8 cellular contexts compared by ENCODE assay signal in genomic region chr2:215311625-215312394, GRCh38. TPM values are rescaled to one million over a fixed set of nuclear protein-coding genes. Genes with fewer than 3 reads are reported as not detected.
DNase-seq lines count a peak whose midpoint lies in the region; ATAC-seq and TF ChIP-seq lines count a peak whose summit lies in the region.

Gene ATIC, plus strand, starts transcription at chr2:215312059. Its CDS starts 84 bp downstream, at chr2:215312143.

- H3K4me1 ChIP-seq in RWPE2 (ENCODE audit: insufficient read depth, poor library complexity, severe bottlenecking): peaks cover 13% of the 10 kb centered on the region

- H3K27me3 Mint-ChIP-seq in natural killer cell treated with Interleukin-12 subunit alpha and Interleukin-12 subunit beta and Interleukin-15 and Interleukin-18, amount 100 ng/mL, for 72 hours: no peaks in the 10 kb centered on the region

- H3K9me3 Mint-ChIP-seq in natural killer cell treated with Interleukin-12 subunit alpha and Interleukin-12 subunit beta and Interleukin-15 and Interleukin-18, amount 100 ng/mL, for 72 hours: no peaks in the 10 kb centered on the region

- H3K36me3 Mint-ChIP-seq in natural killer cell treated with Interleukin-12 subunit alpha and Interleukin-12 subunit beta and Interleukin-15 and Interleukin-18, amount 100 ng/mL, for 72 hours: peaks cover 9% of the 10 kb centered on the region

- peaks cover 14 to 22% of the 10 kb centered on the region in 2 donors for H3K4me1 Mint-ChIP-seq in natural killer cell treated with Interleukin-12 subunit alpha and Interleukin-12 subunit beta and Interleukin-15 and Interleukin-18, amount 100 ng/mL, for 72 hours (ENCODE audit: low read depth in 2 of 2)

- peak within 1 kb of the TSS; percentile 67 to 81 for H3K27ac Mint-ChIP-seq in natural killer cell treated with Interleukin-12 subunit alpha and Interleukin-12 subunit beta and Interleukin-15 and Interleukin-18, amount 100 ng/mL, for 72 hours

- no peaks in the 10 kb centered on the region for H3K9me3 ChIP-seq in RWPE2 (ENCODE audit: severe bottlenecking)

- no peak for TF ChIP-seq CTCF in RWPE2 (IDR thresholded peaks at IDR 0.05; ENCODE audit: poor library complexity, severe bottlenecking)

- H3K27ac ChIP-seq in RWPE2 (ENCODE audit: poor library complexity, severe bottlenecking): peak within 1 kb of the TSS; percentile 52

- peak within 1 kb of the TSS; percentile 72 for H3K4me3 ChIP-seq in RWPE2 (ENCODE audit: severe bottlenecking)

- H3K4me3 Mint-ChIP-seq in natural killer cell treated with Interleukin-12 subunit alpha and Interleukin-12 subunit beta and Interleukin-15 and Interleukin-18, amount 100 ng/mL, for 72 hours: peak within 1 kb of the TSS; percentile 88

- no peaks in the 10 kb centered on the region for H3K27me3 ChIP-seq in RWPE2 (ENCODE audit: insufficient read depth, poor library complexity, severe bottlenecking)

- peak; percentile 98 for ATAC-seq in RWPE2 (ENCODE audit: low read depth)
- peak; percentile 99 to 100 for ATAC-seq in natural killer cell treated with Interleukin-12 subunit alpha and Interleukin-12 subunit beta and Interleukin-15 and Interleukin-18, amount 100 ng/mL, for 72 hours
- peak; percentile 99 for ATAC-seq in stimulated activated naive CD8-positive, alpha-beta T cell treated with anti-CD3 and anti-CD28 coated beads, Interleukin-15, Interleukin-2, amounts not matched to agents 100 U/mL and 50 U/mL, for 24 hours

- peak; percentile 94 for DNase-seq in EH (ENCODE audit: low read depth)
- peak; percentile 94 for DNase-seq in H4 (ENCODE audit: low spot score)
- peak; percentile 95 for DNase-seq in LoVo (ENCODE audit: low spot score)
- peak; percentile 95 for DNase-seq in RWPE2 (ENCODE audit: low spot score)
- DNase-seq in activated T-helper 9 cell treated with anti-CD3 and anti-CD28 coated beads, Interleukin-2, amount 50 U/mL, for 16 hours (ENCODE audit: low read depth): peak; percentile 83
- peak; percentile 89 for DNase-seq in fibroblast of peridontal ligament (ENCODE audit: extremely low read depth)
- peak; percentile 95 for DNase-seq in natural killer cell treated with Interleukin-12 subunit alpha and Interleukin-12 subunit beta and Interleukin-15 and Interleukin-18, amount 100 ng/mL, for 72 hours (ENCODE audit: low spot score)
- DNase-seq in stimulated activated naive CD8-positive, alpha-beta T cell treated with anti-CD3 and anti-CD28 coated beads, Interleukin-15, Interleukin-2, amounts not matched to agents 100 U/mL and 50 U/mL, for 24 hours: peak; percentile 93

- H3K36me3 ChIP-seq in RWPE2 (ENCODE audit: low read depth): peaks cover 43% of the 10 kb centered on the region

RNA-seq across cellular contexts. Expression of gene ATIC, which starts in this region (rescaled TPM):
- total RNA-seq in H4 (2014; rRNA removed; shearing (Covaris generic)): 24.5 and 31.2 TPM in 2 replicates
- total RNA-seq in natural killer cell treated with Interleukin-12 subunit alpha and Interleukin-12 subunit beta and Interleukin-15 and Interleukin-18, amount 100 ng/mL, for 72 hours: 100 to 1,000 TPM; 112 to 199 TPM

Comparison
In these comparisons a context has a peak if more than half of its experiments do, and no peak if none do; other contexts are left out.
1. Peak in every context shown above with its lines: DNase-seq, ATAC-seq, H3K4me3 ChIP-seq and H3K27ac ChIP-seq.